21 cellular contexts compared by ENCODE assay signal in genomic region chr13:45662122-45662521, GRCh38. TPM values are rescaled to one million over a fixed set of nuclear protein-coding genes. Genes with fewer than 3 reads are reported as not detected.
DNase-seq lines count a peak whose midpoint lies in the region; ATAC-seq, FAIRE-seq and TF ChIP-seq lines count a peak whose summit lies in the region.
"Had no signal": no experiment of that assay in that cellular context is flagged by ENCODE, and none has a peak within 500 bp of the region (broad histone marks: within the 10 kb centered on the region; RNA-seq: fewer than 3 reads in every experiment).

No MANE protein-coding gene starts in this region.

- intact Hi-C loops in GM12878 (cut with micrococcal nuclease; ENCODE audit: unreplicated experiment) = no loop called here

- in situ Hi-C loops in GM12878 (cut with MboI) = no loop called here

- peak; percentile 54 for FAIRE-seq in GM12878 (lab: Jason Lieb, UNC)
- FAIRE-seq in GM19239 (lab: Jason Lieb, UNC) = no peak
- FAIRE-seq: HTR-8/SVneo, RCC 7860 had no signal

- no peak for TF ChIP-seq CTCF in GM12878 (IDR thresholded peaks at IDR 0.05 in 2 of 3, conservative IDR thresholded peaks at IDR 0.05 in 1 of 3; ENCODE audit: control insufficient read depth in 2 of 3, extremely low read depth in 1 of 3, insufficient read depth in 1 of 3, low read depth in 3 of 3, low read length in 3 of 3)

- no peak overlapping the region for H2AFZ ChIP-seq in GM12878 (ENCODE audit: control insufficient read depth, low read depth, low read length)

- H3K9ac ChIP-seq in GM12878 (ENCODE audit: control insufficient read depth, insufficient read depth, low read length) = no peak overlapping the region

- H3K27me3 ChIP-seq in GM12878 (replicated peaks in 1 of 2; ENCODE audit: control insufficient read depth in 2 of 2, insufficient read depth in 2 of 2, low read length in 1 of 2) = no peaks in the 10 kb centered on the region
- H3K27me3 ChIP-seq: BE2C, SJSA1 had no signal

- CTCF ChIA-PET in GM12878 (lab: Yijun Ruan, JAX) = no interaction called here

- H3K4me1 ChIP-seq in GM12878 (ENCODE audit: control insufficient read depth, insufficient read depth, low read length) = no peaks in the 10 kb centered on the region
- H3K4me1 ChIP-seq: BE2C, SJSA1 had no signal

- H3K79me2 ChIP-seq in GM12878 (ENCODE audit: control insufficient read depth, insufficient read depth, low read length) = no peaks in the 10 kb centered on the region

- H3K4me3 ChIP-seq in GM12878 = no peak overlapping the region
- H3K4me3 ChIP-seq: SJSA1 had no signal

- H4K20me1 ChIP-seq in GM12878 (ENCODE audit: control insufficient read depth, insufficient read depth) = no peaks in the 10 kb centered on the region

- TF ChIP-seq EP300 in GM12878 (IDR thresholded peaks at IDR 0.05; ENCODE audit: borderline replicate concordance in 1 of 2, control insufficient read depth in 1 of 2, low read depth in 2 of 2, low read length in 2 of 2) = no peak

- ATAC-seq in GM12878 (no peak), GM21360 (IDR thresholded peaks at IDR 0.05; ENCODE audit: unreplicated experiment) (no peak), HG02642 (IDR thresholded peaks at IDR 0.05; ENCODE audit: poor library complexity, unreplicated experiment) (no peak)
- ATAC-seq: Right ventricle myocardium inferior had no signal

- BruUV-seq in GM12878 (replicated peaks; lab: Mats Ljungman, UMichigan) = no TSS peak

- 5% methylated on average over 1 of the region's 1 CpG for WGBS in GM12878 (ENCODE audit: insufficient coverage, insufficient replicate concordance, low lambda C conversion rate, missing lambda C conversion rate)

- H3K36me3 ChIP-seq in GM12878 (ENCODE audit: control insufficient read depth in 2 of 2, insufficient read depth in 2 of 2, low read length in 1 of 2) = no peaks in the 10 kb centered on the region
- H3K36me3 ChIP-seq: BE2C, SJSA1 had no signal

- no peak for TF ChIP-seq POLR2A in GM12878 (IDR thresholded peaks at IDR 0.05; ENCODE audit: low read depth, low read length)

- POLR2A ChIA-PET in GM12878 (lab: Charles Lee) = no interaction called here

- DNase-seq in NCI-H1436 treated with DMSO at 0.1 percent for 48 hours (lab: John Stamatoyannopoulos, UW) (peak; percentile 3), NCI-H2227 (lab: John Stamatoyannopoulos, UW; ENCODE audit: unreplicated experiment) (peak; percentile 84), GM12878 (ENCODE audit: low read depth, low spot score) (no peak), putamen (ENCODE audit: low spot score) (peak; percentile 66), GM19239 (ENCODE audit: insufficient read length, low spot score) (no peak)
- DNase-seq: BE2C, DMS79, KG1, NCI-H2029, NCI-H2171 treated with DMSO at 0.1 percent for 48 hours, NCI-H446 treated with DMSO at 0.1 percent for 48 hours, OCI-M1, T-helper 1 cell had no signal

- H3K27ac ChIP-seq in GM12878 (ENCODE audit: control insufficient read depth, insufficient read depth) = no peak overlapping the region
- H3K27ac ChIP-seq: SJSA1 had no signal

- RAD21 ChIA-PET in GM12878 (lab: Charles Lee; ENCODE audit: unreplicated experiment) = no interaction called here

- H3K9me3 ChIP-seq in GM12878 (replicated peaks; ENCODE audit: control insufficient read depth, insufficient read depth, low read length) = no peaks in the 10 kb centered on the region; the same call in 1 of the 3 replicates
- H3K9me3 ChIP-seq: BE2C, SJSA1 had no signal

- no peak overlapping the region for H3K4me2 ChIP-seq in GM12878 (ENCODE audit: control insufficient read depth, insufficient read depth)

- TF ChIP-seq RAD21 in GM12878 (IDR thresholded peaks at IDR 0.05; ENCODE audit: insufficient read depth, low read depth, low read length) = no peak

- SMC1A ChIA-PET in GM12878 (lab: Charles Lee; ENCODE audit: uncharacterized antibody, unreplicated experiment) = no interaction called here

TF ChIP-seq in GM12878, 131 proteins besides CTCF, POLR2A, EP300 and RAD21 (continues in another document):
- TF ChIP-seq BCL3 (IDR thresholded peaks at IDR 0.05; ENCODE audit: borderline replicate concordance, insufficient read depth, low read depth, low read length, poor library complexity, severe bottlenecking) = no peak
- no peak for TF ChIP-seq ZNF384 (IDR thresholded peaks at IDR 0.05; ENCODE audit: borderline replicate concordance, low read depth, low read length)
- TF ChIP-seq SMARCA5 (IDR thresholded peaks at IDR 0.05) = no peak
- no peak for TF ChIP-seq IRF3 (IDR thresholded peaks at IDR 0.05)
- TF ChIP-seq ZBTB4 (CRISPR knock-in tag; IDR thresholded peaks at IDR 0.05) = no peak
- TF ChIP-seq TBL1XR1 (IDR thresholded peaks at IDR 0.05; ENCODE audit: low read depth, low read length) = no peak

RNA-seq across cellular contexts. Expression of gene CBY2, which starts 40.0 kb away (rescaled TPM):
- total RNA-seq in GM12878 (2013; cell fraction: nucleolus; rRNA removed) = not detected in 2 replicates
- total RNA-seq in GM12878 (2014; rRNA removed) (not detected in 2 replicates), GM12878 (2014; rRNA removed; fragmentation: Illumina TruSeq; extraction: Trizol) (0.13 TPM in 1 of 2 replicates, not detected in the other), GM12878 (2021) (0.53 and 0.64 TPM in 2 replicates)
- polyA plus RNA-seq in GM12878 (2011; ENCODE audit: low read depth) = not detected
- polyA plus RNA-seq in GM12878 (2011; rRNA removed) (not detected in 2 replicates), GM12878 (2014; fragmentation: Illumina TruSeq; extraction: Trizol) (not detected in 2 replicates), GM12878 (2014; fragmentation: Nextera tagmentation; extraction: Ambion mirVana) (not detected), GM12878 (2014; rRNA removed) (not detected in 2 replicates), GM12878 (2016; fragmentation: Nextera tagmentation; extraction: Ambion mirVana) (under 1 TPM; 0.08 to 0.32 TPM)
- 0.12 TPM in 1 of 2 replicates, not detected in the other for polyA plus RNA-seq in GM12878 (2011; cell fraction: cytosol; rRNA removed)
- 0.07 TPM in 1 of 2 replicates, not detected in the other for polyA plus RNA-seq in GM12878 (2011; cell fraction: nucleus; rRNA removed)
- not detected in 2 replicates for polyA plus RNA-seq in GM12878 (2012)
- polyA minus RNA-seq in GM12878 (2011; rRNA and poly(A)+ RNA removed) = 0.29 and 0.36 TPM in 2 replicates
- not detected in 2 replicates for polyA minus RNA-seq in GM12878 (2011; cell fraction: cytosol; rRNA and poly(A)+ RNA removed)
- polyA minus RNA-seq in GM12878 (2011; cell fraction: nucleus; rRNA and poly(A)+ RNA removed) = 0.24 and 1.1 TPM in 2 replicates
- total RNA-seq: A673, H4, Right ventricle myocardium inferior, SJSA1 had no signal

RNA-seq across cellular contexts. Expression of gene ERICH6B, which starts 46.6 kb away (rescaled TPM):
- not detected in 2 replicates for total RNA-seq in GM12878 (2013; cell fraction: nucleolus; rRNA removed)
- total RNA-seq in GM12878 (2014; rRNA removed) (not detected in 2 replicates), GM12878 (2014; rRNA removed; fragmentation: Illumina TruSeq; extraction: Trizol) (not detected in 2 replicates), GM12878 (2021) (not detected in 2 replicates)
- polyA plus RNA-seq in GM12878 (2011; ENCODE audit: low read depth) = not detected
- polyA plus RNA-seq in GM12878 (2011; rRNA removed) (not detected in 2 replicates), GM12878 (2014; fragmentation: Illumina TruSeq; extraction: Trizol) (not detected in 2 replicates), GM12878 (2014; fragmentation: Nextera tagmentation; extraction: Ambion mirVana) (under 1 TPM in 1 of 2 experiments, not detected in 1; 0.27 TPM), GM12878 (2014; rRNA removed) (not detected in 2 replicates), GM12878 (2016; fragmentation: Nextera tagmentation; extraction: Ambion mirVana) (under 1 TPM; 0.33 to 0.75 TPM)
- polyA plus RNA-seq in GM12878 (2011; cell fraction: cytosol; rRNA removed) = not detected in 2 replicates
- not detected in 2 replicates for polyA plus RNA-seq in GM12878 (2011; cell fraction: nucleus; rRNA removed)
- 0.42 and 1.2 TPM in 2 replicates for polyA plus RNA-seq in GM12878 (2012)
- polyA minus RNA-seq in GM12878 (2011; rRNA and poly(A)+ RNA removed) = not detected in 2 replicates
- polyA minus RNA-seq in GM12878 (2011; cell fraction: cytosol; rRNA and poly(A)+ RNA removed) = not detected in 2 replicates
- not detected in 2 replicates for polyA minus RNA-seq in GM12878 (2011; cell fraction: nucleus; rRNA and poly(A)+ RNA removed)
- total RNA-seq: A673, H4, Right ventricle myocardium inferior, SJSA1 had no signal

Comparison
In these comparisons a context has a peak if more than half of its experiments do, and no peak if none do; other contexts are left out.
1. DNase-seq: peak in NCI-H1436 treated with DMSO at 0.1 percent for 48 hours (single experiment), NCI-H2227 (single experiment) and putamen (single experiment); none in GM12878 (single experiment) and GM19239 (single experiment).